ENCODE assay signal across 11 cellular contexts in the genomic region with DNA sequence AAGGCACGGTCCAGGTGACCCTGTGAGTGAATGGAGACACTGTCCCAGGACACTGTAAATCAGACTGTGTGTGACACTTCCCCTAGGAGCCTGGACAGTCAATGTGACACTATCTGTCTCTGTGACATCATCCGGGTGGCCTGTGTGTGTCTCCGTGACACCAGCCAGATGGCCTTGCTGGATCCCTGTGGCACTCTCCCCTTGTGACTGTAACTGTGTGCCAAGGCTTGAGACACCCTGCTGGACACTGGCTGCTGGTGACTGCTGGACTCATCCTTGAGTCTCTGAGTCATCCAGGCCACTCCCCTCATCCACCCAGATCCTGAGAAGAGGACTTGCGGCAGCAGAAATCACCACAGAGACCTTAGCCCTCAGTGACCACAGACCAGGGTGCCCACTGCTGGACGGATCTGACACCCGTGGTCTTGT. TPM values are rescaled to one million over a fixed set of nuclear protein-coding genes. Genes with fewer than 3 reads are reported as not detected.
DNase-seq lines count a peak whose midpoint lies in the region; ATAC-seq, FAIRE-seq and TF ChIP-seq lines count a peak whose summit lies in the region.
"Had no signal": no experiment of that assay in that cellular context is flagged by ENCODE, and none has a peak within 500 bp of the region (broad histone marks: within the 10 kb centered on the region; RNA-seq: fewer than 3 reads in every experiment).

No MANE protein-coding gene starts in this region.

- no peak overlapping the region for H3K27ac Mint-ChIP-seq in immature natural killer cell
- no peak overlapping the region for H3K27ac Mint-ChIP-seq in T-cell
- no peak overlapping the region for H3K27ac Mint-ChIP-seq in activated naive CD4-positive, alpha-beta T cell treated with anti-CD3 and anti-CD28 coated beads, Interleukin-2, amount 10 ng/mL, durations not matched to agents 7 days and 5 days
- H3K27ac Mint-ChIP-seq: activated CD4-positive, alpha-beta memory T cell treated with anti-CD3 and anti-CD28 coated beads for 36 hours; dendritic cell treated with granulocyte-macrophage colony-stimulating factor and Interleukin-4, amounts not matched to agents 40 ng/mL and 50 ng/mL, for 4 days had no signal

- H2BK120ac ChIP-seq in H1 (replicated peaks; ENCODE audit: low read depth, low read length), result no peak overlapping the region

- CTCF ChIA-PET in PC-9 (lab: Charles Lee), result no interaction called here
- CTCF ChIA-PET in H1 (lab: Charles Lee; ENCODE audit: partially characterized antibody), result no interaction called here
- CTCF ChIA-PET in T-cell (lab: Charles Lee), result no interaction called here
- CTCF ChIA-PET in activated naive CD4-positive, alpha-beta T cell treated with anti-CD3 and anti-CD28 coated beads, Interleukin-2, amount 10 ng/mL, durations not matched to agents 7 days and 5 days (lab: Charles Lee), result no interaction called here

- H3K4me1 ChIP-seq in PC-9 (replicated peaks; ENCODE audit: insufficient read depth) (no peaks in the 10 kb centered on the region), H1 (replicated peaks in 1 of 4; ENCODE audit: control insufficient read depth in 3 of 4, insufficient read depth in 4 of 4, low read length in 3 of 4) (peaks cover 0 to 4% (median under 1%) of the 10 kb centered on the region in 4 experiments; a peak in 1 of 7 replicates)

- TF ChIP-seq RAD21 in H1 (IDR thresholded peaks at IDR 0.05 in 1 of 2, conservative IDR thresholded peaks at IDR 0.05 in 1 of 2; ENCODE audit: low read depth in 2 of 2, low read length in 2 of 2), result no peak

- 0 out of 2 replicates have a peak overlapping the region, but pooled peaks have one; percentile 35 for H2BK5ac ChIP-seq in H1 (ENCODE audit: low read depth, low read length)

- no peaks in the 10 kb centered on the region for H3K4me1 Mint-ChIP-seq in immature natural killer cell
- peaks cover 2 to 15% (median 6%) of the 10 kb centered on the region in 3 donors for H3K4me1 Mint-ChIP-seq in T-cell
- H3K4me1 Mint-ChIP-seq in activated naive CD4-positive, alpha-beta T cell treated with anti-CD3 and anti-CD28 coated beads, Interleukin-2, amount 10 ng/mL, durations not matched to agents 7 days and 5 days, result no peaks in the 10 kb centered on the region

- no peak overlapping the region for H3K23ac ChIP-seq in H1 (ENCODE audit: insufficient read length)

- no peak overlapping the region for H4K91ac ChIP-seq in H1 (replicated peaks; ENCODE audit: insufficient read length, low read length)

- no peaks in the 10 kb centered on the region for H3K9me2 ChIP-seq in PC-9 (ENCODE audit: insufficient read depth)

- intact Hi-C loops in PC-9 (cut with micrococcal nuclease; ENCODE audit: unreplicated experiment), result no loop called here

- H3K36me3 Mint-ChIP-seq in immature natural killer cell (no peaks in the 10 kb centered on the region), T-cell (no peaks in the 10 kb centered on the region)
- no peaks in the 10 kb centered on the region for H3K36me3 Mint-ChIP-seq in activated naive CD4-positive, alpha-beta T cell treated with anti-CD3 and anti-CD28 coated beads, Interleukin-2, amount 10 ng/mL, durations not matched to agents 7 days and 5 days
- H3K36me3 Mint-ChIP-seq: activated CD4-positive, alpha-beta memory T cell treated with anti-CD3 and anti-CD28 coated beads for 36 hours had no signal

- no peak overlapping the region for H4K8ac ChIP-seq in H1 (ENCODE audit: extremely low read depth, insufficient read depth, low read length)

- FAIRE-seq in H1 (lab: Jason Lieb, UNC), result no peak

- no peak; the same call in 1 of the 2 replicates for TF ChIP-seq CTCF in PC-9 (conservative IDR thresholded peaks at IDR 0.05)
- TF ChIP-seq CTCF in H1 (IDR thresholded peaks at IDR 0.05; ENCODE audit: control extremely low read depth in 1 of 3, insufficient read depth in 1 of 3, low read depth in 1 of 3, low read length in 3 of 3), result no peak

- POLR2A ChIA-PET in PC-9 (lab: Charles Lee; ENCODE audit: unreplicated experiment) (no interaction called here), H1 (lab: Charles Lee; ENCODE audit: partially characterized antibody) (no interaction called here), T-cell (lab: Charles Lee) (no interaction called here)

- H3K4me3 Mint-ChIP-seq in immature natural killer cell (no peak overlapping the region), T-cell (no peak overlapping the region)
- H3K4me3 Mint-ChIP-seq in activated naive CD4-positive, alpha-beta T cell treated with anti-CD3 and anti-CD28 coated beads, Interleukin-2, amount 10 ng/mL, durations not matched to agents 7 days and 5 days, result no peak overlapping the region
- H3K4me3 Mint-ChIP-seq: activated CD4-positive, alpha-beta memory T cell treated with anti-CD3 and anti-CD28 coated beads for 36 hours; dendritic cell treated with granulocyte-macrophage colony-stimulating factor and Interleukin-4, amounts not matched to agents 40 ng/mL and 50 ng/mL, for 4 days had no signal

- H2AFZ ChIP-seq in PC-9 (no peak overlapping the region), H1 (ENCODE audit: low read length) (peak overlapping the region; percentile 22; the same call in 1 of the 2 replicates)

- no peak overlapping the region for H4K5ac ChIP-seq in H1 (ENCODE audit: insufficient read length, low read depth, low read length)

- H3K4me2 ChIP-seq in PC-9 (no peak overlapping the region), H1 (ENCODE audit: insufficient read depth in 1 of 2, low read depth in 2 of 2, low read length in 2 of 2) (no peak overlapping the region)

- no peak overlapping the region for H2BK15ac ChIP-seq in H1 (ENCODE audit: low read length)

- ATAC-seq in T-cell (replicated peaks in 1 of 4) (no peak), GM19397 (IDR thresholded peaks at IDR 0.05; ENCODE audit: unreplicated experiment) (no peak)

- peak; percentile 21 to 92 (median 79) for DNase-seq in C1 segment of cervical spinal cord (lab: John Stamatoyannopoulos, UW)
- peak; percentile 15 to 53 for DNase-seq in PC-9
- no peak for DNase-seq in H1 (ENCODE audit: low read depth in 1 of 2, low spot score in 2 of 2)
- DNase-seq in middle frontal gyrus (ENCODE audit: extremely low spot score, low spot score), result peak; percentile 80
- no peak for DNase-seq in immature natural killer cell
- DNase-seq in T-cell, result no peak
- DNase-seq in activated naive CD4-positive, alpha-beta T cell treated with anti-CD3 and anti-CD28 coated beads, Interleukin-2, amount 10 ng/mL, durations not matched to agents 7 days and 5 days, result no peak
- DNase-seq: activated CD4-positive, alpha-beta memory T cell treated with anti-CD3 and anti-CD28 coated beads for 36 hours; RPMI8226 had no signal

- H4K20me1 ChIP-seq in PC-9 (ENCODE audit: insufficient read depth), result no peaks in the 10 kb centered on the region
- H4K20me1 ChIP-seq in H1 (replicated peaks in 1 of 2; ENCODE audit: control insufficient read depth in 1 of 2, insufficient read depth in 2 of 2, low read length in 2 of 2), result peaks cover 0 to 3% of the 10 kb centered on the region in 2 experiments

- 87% methylated on average over 6 of the region's 6 CpGs; no CpG with 5 or more reads in 1 of the 2 experiments for WGBS in H1 (ENCODE audit: extremely low coverage in 1 of 2, insufficient coverage in 1 of 2, insufficient read length in 1 of 2, insufficient replicate concordance in 2 of 2, low coverage in 1 of 2, low lambda C conversion rate in 2 of 2, missing lambda C conversion rate in 1 of 2), 2 experiments

- H3K9me3 ChIP-seq in PC-9 (ENCODE audit: insufficient read depth, low read depth), result no peaks in the 10 kb centered on the region
- no peaks in the 10 kb centered on the region for H3K9me3 ChIP-seq in H1 (ENCODE audit: insufficient read depth in 2 of 2, low read depth in 1 of 2, low read length in 1 of 2)

- H2AK5ac ChIP-seq in H1 (ENCODE audit: low read depth, low read length), result no peak overlapping the region

- no peak overlapping the region for H3K14ac ChIP-seq in H1 (ENCODE audit: insufficient read length)

- H3K79me1 ChIP-seq in H1 (ENCODE audit: low read depth, low read length), result no peaks in the 10 kb centered on the region

- H3K36me3 ChIP-seq in PC-9 (ENCODE audit: low read depth) (no peaks in the 10 kb centered on the region), H1 (ENCODE audit: control insufficient read depth in 2 of 4, insufficient read depth in 4 of 4, low read length in 3 of 4) (no peaks in the 10 kb centered on the region)

- no peak overlapping the region for H3K4ac ChIP-seq in H1 (replicated peaks; ENCODE audit: insufficient read length, low read depth, low read length)

- H3K27ac ChIP-seq in PC-9 (no peak overlapping the region), H1 (ENCODE audit: low read depth, low read length) (no peak overlapping the region)

- no peak overlapping the region for H3K56ac ChIP-seq in H1 (replicated peaks; ENCODE audit: insufficient read length, low read depth, low read length)

- H3K27me3 ChIP-seq in PC-9 (ENCODE audit: insufficient read depth, low read depth) (peaks cover 61% of the 10 kb centered on the region), H1 (replicated peaks in 1 of 4; ENCODE audit: control insufficient read depth in 3 of 4, extremely low read depth in 1 of 4, insufficient read depth in 3 of 4, low read length in 3 of 4) (no peaks in the 10 kb centered on the region)

- H3K9ac ChIP-seq in H1 (replicated peaks in 1 of 4; ENCODE audit: extremely low read depth in 1 of 4, low read depth in 3 of 4, low read length in 3 of 4), result no peak overlapping the region

- no TSS peak for BruUV-seq in PC-9 (replicated peaks; lab: Mats Ljungman, UMichigan)

- H3K79me2 ChIP-seq in PC-9 (ENCODE audit: low read depth) (no peaks in the 10 kb centered on the region), H1 (ENCODE audit: control insufficient read depth in 1 of 2, insufficient read depth in 2 of 2, low read length in 2 of 2) (no peaks in the 10 kb centered on the region)

- no peak for TF ChIP-seq EP300 in H1 (IDR thresholded peaks at IDR 0.05; ENCODE audit: borderline replicate concordance in 1 of 2, low read depth in 2 of 2, low read length in 2 of 2)

- H3K4me3 ChIP-seq in PC-9, result no peak overlapping the region
- H3K4me3 ChIP-seq in H1 (ENCODE audit: extremely low read depth in 1 of 4, insufficient read depth in 2 of 4, low read depth in 3 of 4, low read length in 4 of 4), result no peak overlapping the region

- peaks cover 5% of the 10 kb centered on the region; the same call in 1 of the 2 replicates for H3F3A ChIP-seq in PC-9 (ENCODE audit: insufficient read depth, low read depth)

- H3K23me2 ChIP-seq in H1 (ENCODE audit: low read depth, low read length), result no peaks in the 10 kb centered on the region; the same call in 1 of the 2 replicates

- H2BK12ac ChIP-seq in H1 (ENCODE audit: low read depth, low read length), result no peak overlapping the region

- H3K18ac ChIP-seq in H1 (ENCODE audit: extremely low read depth, low read length), result no peak overlapping the region

- H3K9me3 Mint-ChIP-seq in immature natural killer cell, result no peaks in the 10 kb centered on the region
- no peaks in the 10 kb centered on the region for H3K9me3 Mint-ChIP-seq in T-cell
- H3K9me3 Mint-ChIP-seq in activated naive CD4-positive, alpha-beta T cell treated with anti-CD3 and anti-CD28 coated beads, Interleukin-2, amount 10 ng/mL, durations not matched to agents 7 days and 5 days, result no peaks in the 10 kb centered on the region
- H3K9me3 Mint-ChIP-seq: activated CD4-positive, alpha-beta memory T cell treated with anti-CD3 and anti-CD28 coated beads for 36 hours; dendritic cell treated with granulocyte-macrophage colony-stimulating factor and Interleukin-4, amounts not matched to agents 40 ng/mL and 50 ng/mL, for 4 days had no signal

- TF ChIP-seq POLR2A in H1 (IDR thresholded peaks at IDR 0.05; ENCODE audit: control extremely low read depth in 1 of 2, low read depth in 2 of 2, low read length in 2 of 2), result no peak

- H3K27me3 Mint-ChIP-seq in immature natural killer cell (ENCODE audit: low read depth in 3 of 3) (peaks cover 3 to 23% (median 13%) of the 10 kb centered on the region in 3 donors), T-cell (peaks cover 30 to 48% of the 10 kb centered on the region in 2 donors)
- H3K27me3 Mint-ChIP-seq in activated naive CD4-positive, alpha-beta T cell treated with anti-CD3 and anti-CD28 coated beads, Interleukin-2, amount 10 ng/mL, durations not matched to agents 7 days and 5 days, result peaks cover 50% of the 10 kb centered on the region

- no peak overlapping the region for H2BK20ac ChIP-seq in H1 (ENCODE audit: low read length)

RNA-seq across cellular contexts. Expression of a gene that starts 51.6 kb away (rescaled TPM):
- total RNA-seq in PC-9 (2021) (35.6 and 50.8 TPM in 2 replicates), T-cell (10 to 100 TPM; 10.9 to 14.9 (median 12.8) TPM)
- total RNA-seq in H1 (2021; fragmentation: NEBNext Ultra II Directional; extraction: Animal tissue kit (Norgen Biotek cat#: 25700)), result 15.7 and 17.0 TPM in 2 replicates
- polyA plus RNA-seq in H1 (2011; rRNA removed) (20.9 and 21.5 TPM in 2 replicates), immature natural killer cell (1 to 10 TPM; 3.4 to 4.9 (median 4.2) TPM)
- polyA plus RNA-seq in H1 (2011; cell fraction: cytosol; rRNA removed), result 14.7 TPM
- 20.3 TPM for polyA plus RNA-seq in H1 (2011; cell fraction: nucleus; rRNA removed)
- 13.6 to 17.0 TPM (median 14.5 TPM) in 4 replicates for polyA plus RNA-seq in H1 (2012, experiment 1 of 2)
- polyA plus RNA-seq in H1 (2012, experiment 2 of 2), result 12.2 TPM
- polyA plus RNA-seq in H1 (2013, experiment 1 of 2), result 14.5 TPM
- polyA plus RNA-seq in H1 (2013, experiment 2 of 2), result 16.0 TPM
- 11.4 and 17.2 TPM in 2 replicates for polyA minus RNA-seq in H1 (2011; rRNA and poly(A)+ RNA removed)
- 5.5 TPM for polyA minus RNA-seq in H1 (2011; cell fraction: cytosol; rRNA and poly(A)+ RNA removed)
- 14.6 TPM for polyA minus RNA-seq in H1 (2011; cell fraction: nucleus; rRNA and poly(A)+ RNA removed)

RNA-seq across cellular contexts. Expression of a gene that starts 51.8 kb away (rescaled TPM):
- total RNA-seq in PC-9 (2021) (52.8 and 84.3 TPM in 2 replicates), T-cell (10 to 100 TPM; 11.4 to 23.2 (median 15.2) TPM)
- 17.1 and 18.5 TPM in 2 replicates for total RNA-seq in H1 (2021; fragmentation: NEBNext Ultra II Directional; extraction: Animal tissue kit (Norgen Biotek cat#: 25700))
- polyA plus RNA-seq in H1 (2011; rRNA removed) (12.9 and 14.5 TPM in 2 replicates), immature natural killer cell (10 to 100 TPM; 25.6 to 61.6 (median 59.0) TPM)
- 15.4 TPM for polyA plus RNA-seq in H1 (2011; cell fraction: cytosol; rRNA removed)
- polyA plus RNA-seq in H1 (2011; cell fraction: nucleus; rRNA removed), result 14.1 TPM
- 19.3 to 22.5 TPM (median 21.5 TPM) in 4 replicates for polyA plus RNA-seq in H1 (2012, experiment 1 of 2)
- 24.4 TPM for polyA plus RNA-seq in H1 (2012, experiment 2 of 2)
- 13.2 TPM for polyA plus RNA-seq in H1 (2013, experiment 1 of 2)
- 14.4 TPM for polyA plus RNA-seq in H1 (2013, experiment 2 of 2)
- polyA minus RNA-seq in H1 (2011; rRNA and poly(A)+ RNA removed), result 11.6 and 14.7 TPM in 2 replicates
- 11.4 TPM for polyA minus RNA-seq in H1 (2011; cell fraction: cytosol; rRNA and poly(A)+ RNA removed)
- polyA minus RNA-seq in H1 (2011; cell fraction: nucleus; rRNA and poly(A)+ RNA removed), result 16.3 TPM

Comparison
In these comparisons a context has a peak if more than half of its experiments do, and no peak if none do; other contexts are left out.
1. DNase-seq: peak in C1 segment of cervical spinal cord (14 of 14), PC-9 (2 of 2) and middle frontal gyrus (single experiment); none in H1 (0 of 2), immature natural killer cell (0 of 3), T-cell (0 of 34) and activated naive CD4-positive, alpha-beta T cell treated with anti-CD3 and anti-CD28 coated beads, Interleukin-2, amount 10 ng/mL, durations not matched to agents 7 days and 5 days (single experiment).